ENCODE assay signal across 26 cellular contexts in the genomic region with DNA sequence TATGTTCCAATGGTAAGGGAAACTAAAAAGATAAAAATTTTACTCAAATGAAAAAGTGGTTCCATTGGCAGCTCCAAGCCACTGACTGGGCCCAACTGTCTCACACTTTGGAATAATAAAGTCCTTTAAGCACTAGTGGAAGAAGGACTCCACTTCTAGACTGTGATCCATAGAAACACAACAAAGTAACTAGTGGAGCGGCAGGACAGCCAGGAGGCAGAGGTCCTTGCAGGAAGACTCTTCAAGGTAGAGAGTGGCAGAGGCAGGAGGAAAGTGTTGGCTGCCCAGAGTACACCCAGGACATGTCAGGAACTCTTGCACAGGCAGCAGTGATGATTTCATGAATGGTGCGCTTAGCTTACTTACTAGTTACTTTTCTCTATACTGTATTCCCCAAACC.
DNase-seq lines count a peak whose midpoint lies in the region; ATAC-seq and TF ChIP-seq lines count a peak whose summit lies in the region.
"Had no signal": no experiment of that assay in that cellular context is flagged by ENCODE, and none has a peak within 500 bp of the region (broad histone marks: within the 10 kb centered on the region; RNA-seq: fewer than 3 reads in every experiment).

No MANE protein-coding gene starts in this region.

- ATAC-seq in activated CD8-positive, alpha-beta T cell treated with anti-CD3 and anti-CD28 coated beads, Interleukin-2, amount 10 ng/mL, durations not matched to agents 7 days and 5 days, result no peak
- ATAC-seq in GM19351 (IDR thresholded peaks at IDR 0.05; ENCODE audit: unreplicated experiment), result no peak
- ATAC-seq: heart right ventricle, pancreas, right cardiac atrium had no signal

- intact Hi-C loops in activated naive CD4-positive, alpha-beta T cell treated with anti-CD3 and anti-CD28 coated beads for 36 hours (cut with micrococcal nuclease), result no loop called here
- intact Hi-C loops in thyroid gland (cut with DNase I) (no loop called here), sigmoid colon (cut with DNase I) (no loop called here)

- no peaks in the 10 kb centered on the region for H3K27me3 Mint-ChIP-seq in activated naive CD4-positive, alpha-beta T cell treated with anti-CD3 and anti-CD28 coated beads for 36 hours (ENCODE audit: low read depth)
- no peaks in the 10 kb centered on the region for H3K27me3 Mint-ChIP-seq in activated CD8-positive, alpha-beta T cell treated with anti-CD3 and anti-CD28 coated beads, Interleukin-2, amount 10 ng/mL, durations not matched to agents 7 days and 5 days (ENCODE audit: low read depth)
- H3K27me3 Mint-ChIP-seq in immature natural killer cell (ENCODE audit: low read depth in 3 of 3), result peaks cover 0 to 2% (median 0%) of the 10 kb centered on the region in 3 donors

- H3K4me3 ChIP-seq in thyroid gland (replicated peaks in 1 of 3), result no peak overlapping the region
- H3K4me3 ChIP-seq in sigmoid colon, result no peak overlapping the region
- H3K4me3 ChIP-seq: heart right ventricle, pancreas, vagina had no signal

- TF ChIP-seq POLR2A in thyroid gland (IDR thresholded peaks at IDR 0.05) (no peak), sigmoid colon (IDR thresholded peaks at IDR 0.05) (no peak)

- H3K36me3 ChIP-seq in thyroid gland (no peaks in the 10 kb centered on the region), sigmoid colon (no peaks in the 10 kb centered on the region)
- H3K36me3 ChIP-seq: heart right ventricle, pancreas, vagina had no signal

- H3K9me3 ChIP-seq in thyroid gland, result no peaks in the 10 kb centered on the region
- H3K9me3 ChIP-seq in sigmoid colon, result no peaks in the 10 kb centered on the region
- H3K9me3 ChIP-seq: heart right ventricle, pancreas, vagina had no signal

- H3K27ac Mint-ChIP-seq in activated naive CD4-positive, alpha-beta T cell treated with anti-CD3 and anti-CD28 coated beads for 36 hours, result peak overlapping the region; percentile 94
- peak overlapping the region; percentile 82 for H3K27ac Mint-ChIP-seq in activated CD8-positive, alpha-beta T cell treated with anti-CD3 and anti-CD28 coated beads, Interleukin-2, amount 10 ng/mL, durations not matched to agents 7 days and 5 days
- H3K27ac Mint-ChIP-seq in immature natural killer cell, result peak overlapping the region in 5 of 6 donors; percentile 69 to 88 (median 82)
- H3K27ac Mint-ChIP-seq: nephron progenitor cell had no signal

- no peak overlapping the region for H3K4me3 Mint-ChIP-seq in activated naive CD4-positive, alpha-beta T cell treated with anti-CD3 and anti-CD28 coated beads for 36 hours
- no peak overlapping the region for H3K4me3 Mint-ChIP-seq in activated CD8-positive, alpha-beta T cell treated with anti-CD3 and anti-CD28 coated beads, Interleukin-2, amount 10 ng/mL, durations not matched to agents 7 days and 5 days
- peak overlapping the region in 1 of 5 donors; percentile 25 for H3K4me3 Mint-ChIP-seq in immature natural killer cell
- H3K4me3 Mint-ChIP-seq: IgD-negative memory B cell, nephron progenitor cell had no signal

- TF ChIP-seq CTCF in thyroid gland (IDR thresholded peaks at IDR 0.05) (no peak), sigmoid colon (IDR thresholded peaks at IDR 0.05) (no peak)

- H3K4me1 Mint-ChIP-seq in activated naive CD4-positive, alpha-beta T cell treated with anti-CD3 and anti-CD28 coated beads for 36 hours (ENCODE audit: low read depth), result peaks cover 92% of the 10 kb centered on the region
- H3K4me1 Mint-ChIP-seq in activated CD8-positive, alpha-beta T cell treated with anti-CD3 and anti-CD28 coated beads, Interleukin-2, amount 10 ng/mL, durations not matched to agents 7 days and 5 days (ENCODE audit: low read depth), result peaks cover 83% of the 10 kb centered on the region
- peaks cover 69 to 91% of the 10 kb centered on the region in 2 donors for H3K4me1 Mint-ChIP-seq in immature natural killer cell

- DNase-seq in activated naive CD4-positive, alpha-beta T cell treated with anti-CD3 and anti-CD28 coated beads for 36 hours, result no peak
- no peak for DNase-seq in activated naive CD4-positive, alpha-beta T cell treated with anti-CD3 and anti-CD28 coated beads, Interleukin-2, amount 50 U/mL, for 16 hours
- no peak for DNase-seq in activated CD8-positive, alpha-beta T cell treated with anti-CD3 and anti-CD28 coated beads, Interleukin-2, amount 10 ng/mL, durations not matched to agents 7 days and 5 days
- DNase-seq in immature natural killer cell, result no peak
- no peak for DNase-seq in thyroid gland
- no peak for DNase-seq in sigmoid colon
- DNase-seq: aorta; central memory CD4-positive, alpha-beta T cell; DMS153; erythroblast; foreskin fibroblast; HCEC 1CT; heart right ventricle; NCI-H1105 treated with DMSO at 0.1 percent for 48 hours; NCI-H2081; NCI-H345; NCI-H82; nephron progenitor cell; OCI-M1; pancreas; right cardiac atrium; substantia nigra had no signal

- TF ChIP-seq EP300 in sigmoid colon (IDR thresholded peaks at IDR 0.05), result no peak

- CTCF ChIA-PET in activated naive CD4-positive, alpha-beta T cell treated with anti-CD3 and anti-CD28 coated beads for 36 hours (lab: Charles Lee), result interaction anchor here (1.0 kb wide), 1 partner anchor 55 kb away, joined by 3 read pairs; no protein-coding TSS in a partner anchor
- CTCF ChIA-PET in activated CD8-positive, alpha-beta T cell treated with anti-CD3 and anti-CD28 coated beads, Interleukin-2, amount 10 ng/mL, durations not matched to agents 7 days and 5 days (lab: Charles Lee), result interaction anchor here (1.8 to 2.3 kb wide), 2 partner anchors 15 to 54 kb away, joined by 5 to 11 read pairs; no protein-coding TSS in a partner anchor

- H3K36me3 Mint-ChIP-seq in activated naive CD4-positive, alpha-beta T cell treated with anti-CD3 and anti-CD28 coated beads for 36 hours (ENCODE audit: low read depth), result peaks cover 8% of the 10 kb centered on the region
- H3K36me3 Mint-ChIP-seq in activated CD8-positive, alpha-beta T cell treated with anti-CD3 and anti-CD28 coated beads, Interleukin-2, amount 10 ng/mL, durations not matched to agents 7 days and 5 days (ENCODE audit: low read depth), result peaks cover 3% of the 10 kb centered on the region
- no peaks in the 10 kb centered on the region for H3K36me3 Mint-ChIP-seq in immature natural killer cell

- peaks cover 3% of the 10 kb centered on the region for H3K9me3 Mint-ChIP-seq in activated naive CD4-positive, alpha-beta T cell treated with anti-CD3 and anti-CD28 coated beads for 36 hours
- H3K9me3 Mint-ChIP-seq in activated CD8-positive, alpha-beta T cell treated with anti-CD3 and anti-CD28 coated beads, Interleukin-2, amount 10 ng/mL, durations not matched to agents 7 days and 5 days (ENCODE audit: insufficient read depth), result no peaks in the 10 kb centered on the region
- H3K9me3 Mint-ChIP-seq in immature natural killer cell, result peaks cover 0 to under 1% (median 0%) of the 10 kb centered on the region in 6 donors
- H3K9me3 Mint-ChIP-seq: IgD-negative memory B cell had no signal

- H3K27ac ChIP-seq in thyroid gland (peak overlapping the region; percentile 4 to 81 (median 39)), sigmoid colon (no peak overlapping the region)
- H3K27ac ChIP-seq: C4-2B, pancreas, vagina had no signal

- H3K27me3 ChIP-seq in thyroid gland (no peaks in the 10 kb centered on the region), sigmoid colon (no peaks in the 10 kb centered on the region)
- H3K27me3 ChIP-seq: heart right ventricle, pancreas, vagina had no signal

- POLR2A ChIA-PET in activated CD8-positive, alpha-beta T cell treated with anti-CD3 and anti-CD28 coated beads, Interleukin-2, amount 10 ng/mL, durations not matched to agents 7 days and 5 days (lab: Charles Lee), result no interaction called here

- WGBS in thyroid gland, 2 donors, result 48 to 86% methylated on average over 2 of the region's 2 CpGs
- WGBS in sigmoid colon, 2 donors, result 97% methylated on average over 2 of the region's 2 CpGs

- peaks cover 46 to 50% of the 10 kb centered on the region in 2 donors for H3K4me1 ChIP-seq in thyroid gland
- no peaks in the 10 kb centered on the region for H3K4me1 ChIP-seq in sigmoid colon
- H3K4me1 ChIP-seq: pancreas had no signal

Comparison
In these comparisons a context has a peak if more than half of its experiments do, and no peak if none do; other contexts are left out.
1. H3K27ac ChIP-seq: peak in thyroid gland (3 of 3); none in sigmoid colon (0 of 4).
2. Peak in every context shown above with its lines, with median percentiles within 50 percentile points of each other: H3K27ac Mint-ChIP-seq.